Comparison of ENCODE assay signal across 17 cellular contexts in genomic region chr1:32303997-32304622, GRCh38. TPM values are rescaled to one million over a fixed set of nuclear protein-coding genes. Genes with fewer than 3 reads are reported as not detected.
DNase-seq lines count a peak whose midpoint lies in the region; ATAC-seq lines count a peak whose summit lies in the region.
"Had no signal": no experiment of that assay in that cellular context is flagged by ENCODE, and none has a peak within 500 bp of the region (broad histone marks: within the 10 kb centered on the region; RNA-seq: fewer than 3 reads in every experiment).

No MANE protein-coding gene starts in this region.

- POLR2A ChIA-PET in naive thymus-derived CD8-positive, alpha-beta T cell (lab: Charles Lee): interaction anchor here (0.7 to 1.3 kb wide), 4 partner anchors 12 to 63 kb away, joined by 3 to 4 read pairs (median 3); partner anchors contain the start of genes HDAC1 and MARCKSL1

- no peak for DNase-seq in activated naive CD4-positive, alpha-beta T cell treated with anti-CD3 and anti-CD28 coated beads, Interleukin-2, amount 10 ng/mL, durations not matched to agents 7 days and 5 days
- no peak for DNase-seq in activated naive CD4-positive, alpha-beta T cell treated with anti-CD3 and anti-CD28 coated beads, Interleukin-2, amount 50 U/mL, for 16 hours
- DNase-seq in GM03348 (ENCODE audit: low spot score): peak; percentile 21
- peak; percentile 37 for DNase-seq in astrocyte of the hippocampus (ENCODE audit: low read depth, low spot score)
- no peak for DNase-seq in naive thymus-derived CD8-positive, alpha-beta T cell
- DNase-seq in HK-2 (ENCODE audit: unreplicated experiment): no peak
- DNase-seq: activated CD4-positive, alpha-beta T cell treated with anti-CD3 and anti-CD28 coated beads, Interleukin-2, amount 10 ng/mL, durations not matched to agents 24 days and 14 days; activated T-cell treated with anti-CD3 and anti-CD28 coated beads, Interleukin-2, amount 50 U/mL, for 48 hours; amniotic stem cell; Caco-2; GDM1; mesendoderm; SHP77 treated with DMSO at 0.1 percent for 48 hours; T1000; trophoblast cell had no signal

- CTCF ChIA-PET in activated naive CD4-positive, alpha-beta T cell treated with anti-CD3 and anti-CD28 coated beads, Interleukin-2, amount 10 ng/mL, durations not matched to agents 7 days and 5 days (lab: Charles Lee): interaction anchor here (0.8 to 2.2 kb wide), 3 partner anchors 12 to 88 kb away, joined by 3 to 5 read pairs (median 4); partner anchors contain the start of gene HDAC1

- H3K27ac Mint-ChIP-seq in activated naive CD4-positive, alpha-beta T cell treated with anti-CD3 and anti-CD28 coated beads, Interleukin-2, amount 10 ng/mL, durations not matched to agents 7 days and 5 days: peak overlapping the region; percentile 2
- peak overlapping the region in 8 of 10 donors; percentile 2 to 80 (median 23) for H3K27ac Mint-ChIP-seq in naive thymus-derived CD8-positive, alpha-beta T cell

- no peak overlapping the region for H3K4me3 Mint-ChIP-seq in activated naive CD4-positive, alpha-beta T cell treated with anti-CD3 and anti-CD28 coated beads, Interleukin-2, amount 10 ng/mL, durations not matched to agents 7 days and 5 days
- H3K4me3 Mint-ChIP-seq in naive thymus-derived CD8-positive, alpha-beta T cell: peak overlapping the region in 2 of 10 donors; percentile 16 to 56
- H3K4me3 Mint-ChIP-seq: activated CD4-positive, alpha-beta T cell treated with anti-CD3 and anti-CD28 coated beads, Interleukin-2, amount 10 ng/mL, durations not matched to agents 24 days and 14 days had no signal

- peaks cover 2% of the 10 kb centered on the region for H3K9me3 Mint-ChIP-seq in activated naive CD4-positive, alpha-beta T cell treated with anti-CD3 and anti-CD28 coated beads, Interleukin-2, amount 10 ng/mL, durations not matched to agents 7 days and 5 days
- no peaks in the 10 kb centered on the region for H3K9me3 Mint-ChIP-seq in naive thymus-derived CD8-positive, alpha-beta T cell
- H3K9me3 Mint-ChIP-seq: activated CD4-positive, alpha-beta T cell treated with anti-CD3 and anti-CD28 coated beads, Interleukin-2, amount 10 ng/mL, durations not matched to agents 24 days and 14 days had no signal

- no peak for ATAC-seq in naive thymus-derived CD8-positive, alpha-beta T cell
- no peak for ATAC-seq in GM21528 (IDR thresholded peaks at IDR 0.05; ENCODE audit: low FRiP score, unreplicated experiment)
- no peak for ATAC-seq in GM19328 (IDR thresholded peaks at IDR 0.05; ENCODE audit: unreplicated experiment)

- no peaks in the 10 kb centered on the region for H3K27me3 Mint-ChIP-seq in activated naive CD4-positive, alpha-beta T cell treated with anti-CD3 and anti-CD28 coated beads, Interleukin-2, amount 10 ng/mL, durations not matched to agents 7 days and 5 days
- H3K27me3 Mint-ChIP-seq in naive thymus-derived CD8-positive, alpha-beta T cell: no peaks in the 10 kb centered on the region
- H3K27me3 Mint-ChIP-seq: activated CD4-positive, alpha-beta T cell treated with anti-CD3 and anti-CD28 coated beads, Interleukin-2, amount 10 ng/mL, durations not matched to agents 24 days and 14 days had no signal

- peaks cover 56% of the 10 kb centered on the region for H3K36me3 Mint-ChIP-seq in activated naive CD4-positive, alpha-beta T cell treated with anti-CD3 and anti-CD28 coated beads, Interleukin-2, amount 10 ng/mL, durations not matched to agents 7 days and 5 days
- peaks cover 11 to 87% (median 24%) of the 10 kb centered on the region in 3 donors for H3K36me3 Mint-ChIP-seq in naive thymus-derived CD8-positive, alpha-beta T cell

- H3K4me1 Mint-ChIP-seq in activated naive CD4-positive, alpha-beta T cell treated with anti-CD3 and anti-CD28 coated beads, Interleukin-2, amount 10 ng/mL, durations not matched to agents 7 days and 5 days: peaks cover 48% of the 10 kb centered on the region
- H3K4me1 Mint-ChIP-seq in naive thymus-derived CD8-positive, alpha-beta T cell: peaks cover 29 to 74% (median 61%) of the 10 kb centered on the region in 4 donors

RNA-seq across cellular contexts. Expression of gene HDAC1, which starts 12.2 kb away (rescaled TPM):
- 100 to 1,000 TPM; 154 to 156 TPM for total RNA-seq in naive thymus-derived CD8-positive, alpha-beta T cell
- polyA plus RNA-seq in naive thymus-derived CD8-positive, alpha-beta T cell: 100 to 1,000 TPM; 171 to 202 (median 173) TPM

RNA-seq across cellular contexts. Expression of gene MARCKSL1, which starts 31.9 kb away (rescaled TPM):
- 10 to 100 TPM; 39.1 to 41.1 TPM for total RNA-seq in naive thymus-derived CD8-positive, alpha-beta T cell
- polyA plus RNA-seq in naive thymus-derived CD8-positive, alpha-beta T cell: 10 to 100 TPM; 37.8 to 81.4 (median 72.7) TPM

RNA-seq across cellular contexts. Expression of gene LCK, which starts 53.0 kb away (rescaled TPM):
- 100 to 1,000 TPM; 509 to 515 TPM for total RNA-seq in naive thymus-derived CD8-positive, alpha-beta T cell
- polyA plus RNA-seq in naive thymus-derived CD8-positive, alpha-beta T cell: 1,000 to 10,000 TPM in 1 of 3 donors, 100 to 1,000 TPM in 2; 876 to 1,069 (median 952) TPM

RNA-seq across cellular contexts. Expression of gene FAM167B, which starts 57.1 kb away (rescaled TPM):
- total RNA-seq in naive thymus-derived CD8-positive, alpha-beta T cell: 1 to 10 TPM; 1.5 to 1.7 TPM
- not detected for polyA plus RNA-seq in naive thymus-derived CD8-positive, alpha-beta T cell

RNA-seq across cellular contexts. Expression of gene FAM229A, which starts 58.2 kb away (rescaled TPM):
- total RNA-seq in naive thymus-derived CD8-positive, alpha-beta T cell: 10 to 100 TPM; 28.7 to 30.7 TPM
- polyA plus RNA-seq in naive thymus-derived CD8-positive, alpha-beta T cell: under 1 TPM; 0.06 to 0.47 (median 0.14) TPM

Comparison
In these comparisons a context has a peak if more than half of its experiments do, and no peak if none do; other contexts are left out.
1. DNase-seq: peak in GM03348 (single experiment) and astrocyte of the hippocampus (single experiment); none in activated naive CD4-positive, alpha-beta T cell treated with anti-CD3 and anti-CD28 coated beads, Interleukin-2, amount 10 ng/mL, durations not matched to agents 7 days and 5 days (single experiment), activated naive CD4-positive, alpha-beta T cell treated with anti-CD3 and anti-CD28 coated beads, Interleukin-2, amount 50 U/mL, for 16 hours (single experiment), naive thymus-derived CD8-positive, alpha-beta T cell (0 of 10) and HK-2 (single experiment).